In the genomic region with DNA sequence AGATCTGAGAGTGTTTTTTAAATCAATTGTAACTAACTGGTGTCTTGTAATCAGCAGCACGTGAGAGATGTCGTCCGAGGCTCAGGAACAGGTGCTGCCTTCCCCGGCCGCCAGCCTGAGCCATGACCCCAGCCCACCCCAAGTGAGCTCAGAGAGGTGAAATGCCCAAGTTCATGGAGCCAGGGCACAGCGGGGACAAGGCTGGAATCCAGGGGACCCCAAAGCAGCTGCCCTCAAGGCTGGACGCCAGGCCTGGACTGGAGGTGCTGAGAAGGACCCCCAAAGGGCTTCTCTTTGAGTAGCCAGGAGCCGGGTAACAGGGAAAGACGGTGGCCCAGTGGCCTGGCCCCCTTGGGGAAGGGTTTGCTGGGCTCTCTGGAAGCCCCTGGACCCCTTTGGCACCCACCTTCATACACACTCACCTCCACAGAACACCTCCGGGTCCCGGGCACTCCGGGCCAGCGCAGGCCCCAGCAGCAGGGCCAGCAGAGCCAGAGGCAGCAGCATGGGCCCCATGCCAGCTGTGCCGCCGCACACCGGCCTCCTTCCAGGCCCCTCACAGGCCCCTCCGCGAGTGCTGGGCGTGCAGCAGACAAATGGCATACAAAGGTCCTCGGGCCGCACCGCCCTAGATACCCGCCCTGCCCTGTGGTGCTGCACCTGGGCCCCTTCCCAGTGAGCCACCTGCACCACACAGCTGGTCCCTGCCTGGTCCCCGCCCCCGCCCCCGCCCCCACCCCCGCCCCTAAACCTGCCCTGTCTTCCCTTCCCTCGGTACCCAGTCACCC, we compare ENCODE assay signal across 20 cellular contexts. TPM values are rescaled to one million over a fixed set of nuclear protein-coding genes. Genes with fewer than 3 reads are reported as not detected.
DNase-seq lines count a peak whose midpoint lies in the region; ATAC-seq, FAIRE-seq and TF ChIP-seq lines count a peak whose summit lies in the region.
"Had no signal": no experiment of that assay in that cellular context is flagged by ENCODE, and none has a peak within 500 bp of the region (broad histone marks: within the 10 kb centered on the region; RNA-seq: fewer than 3 reads in every experiment).

No MANE protein-coding gene starts in this region.

- POLR2A ChIA-PET in HEK293 (lab: Yijun Ruan, JAX) = no interaction called here

- no peaks in the 10 kb centered on the region for H3K27me3 ChIP-seq in pancreas

- H3K4me3 Mint-ChIP-seq in glutamatergic neuron (ENCODE audit: unreplicated experiment) = peak overlapping the region; percentile 18
- H3K4me3 Mint-ChIP-seq: T-cell had no signal

- no peak overlapping the region for H3K27ac Mint-ChIP-seq in glutamatergic neuron (ENCODE audit: unreplicated experiment)
- H3K27ac Mint-ChIP-seq: T-cell had no signal

- no peak for FAIRE-seq in pancreas (lab: Jason Lieb, UNC)
- FAIRE-seq: A204.1, GM12878 had no signal

- intact Hi-C loops in pancreas (cut with DNase I) = no loop called here

- no peaks in the 10 kb centered on the region for H3K4me1 ChIP-seq in HEK293 (ENCODE audit: control insufficient read depth, insufficient read depth, low read length)
- no peaks in the 10 kb centered on the region for H3K4me1 ChIP-seq in pancreas

- no peaks in the 10 kb centered on the region for H3K36me3 Mint-ChIP-seq in glutamatergic neuron (ENCODE audit: unreplicated experiment)
- H3K36me3 Mint-ChIP-seq: T-cell had no signal

- H3K4me3 ChIP-seq in HEK293 (ENCODE audit: low read depth, low read length) = no peak overlapping the region
- H3K4me3 ChIP-seq in pancreas = no peak overlapping the region
- H3K4me3 ChIP-seq: GM12878, GM23248 had no signal

- no peak overlapping the region for H3K27ac ChIP-seq in HEK293 (ENCODE audit: extremely low read depth, low read depth, low read length)
- no peak overlapping the region for H3K27ac ChIP-seq in pancreas
- H3K27ac ChIP-seq: GM23248 had no signal

- H3K36me3 ChIP-seq in HEK293 (ENCODE audit: control insufficient read depth in 2 of 2, insufficient read depth in 1 of 2, low read length in 2 of 2) (no peaks in the 10 kb centered on the region), pancreas (no peaks in the 10 kb centered on the region)

- ATAC-seq in pancreas = peak; percentile 25 to 83 (median 55)
- no peak for ATAC-seq in GM18861 (IDR thresholded peaks at IDR 0.05; ENCODE audit: unreplicated experiment)
- ATAC-seq: GM12878, T-cell had no signal

- 50 to 56% methylated on average over 23 to 27 of the region's 28 CpGs for WGBS in pancreas, 2 donors

- CTCF ChIA-PET in HEK293 (lab: Yijun Ruan, JAX) = interaction anchor here (0.6 kb wide), 1 partner anchor 82 kb away, joined by 3 read pairs; no protein-coding TSS in a partner anchor

- H3K9me3 ChIP-seq in HEK293 (ENCODE audit: control insufficient read depth, insufficient read depth, low read depth, low read length) = no peaks in the 10 kb centered on the region
- no peaks in the 10 kb centered on the region for H3K9me3 ChIP-seq in pancreas

- no peak for TF ChIP-seq CTCF in HEK293 (tag by site-specific recombination; IDR thresholded peaks at IDR 0.05)
- no peak for TF ChIP-seq CTCF in glutamatergic neuron (IDR thresholded peaks at IDR 0.05; ENCODE audit: partially characterized antibody, unreplicated experiment)
- TF ChIP-seq CTCF in pancreas (IDR thresholded peaks at IDR 0.05) = no peak
- no peak for TF ChIP-seq CTCF in GM10266 (IDR thresholded peaks at IDR 0.05; ENCODE audit: control insufficient read depth, insufficient read depth, low read depth, missing control alignments)

- H3K9me3 Mint-ChIP-seq in glutamatergic neuron (ENCODE audit: unreplicated experiment) = peaks cover 4% of the 10 kb centered on the region
- H3K9me3 Mint-ChIP-seq: T-cell had no signal

- no peaks in the 10 kb centered on the region for H3K4me1 Mint-ChIP-seq in glutamatergic neuron (ENCODE audit: low read depth, unreplicated experiment)
- H3K4me1 Mint-ChIP-seq: T-cell had no signal

- H3K27me3 Mint-ChIP-seq in glutamatergic neuron (ENCODE audit: unreplicated experiment) = no peaks in the 10 kb centered on the region

- DNase-seq in NCI-H748 (lab: John Stamatoyannopoulos, UW; ENCODE audit: unreplicated experiment) (peak; percentile 18), NCI-H748 treated with DMSO at 0.1 percent for 48 hours (lab: John Stamatoyannopoulos, UW) (no peak), glutamatergic neuron (no peak), pancreas (peak in 5 of 6 donors; percentile 9 to 72 (median 24)), GM10266 (ENCODE audit: extremely low spot score) (no peak)
- no peak for DNase-seq in stimulated activated CD4-positive, alpha-beta T cell treated with anti-CD3 and anti-CD28 coated beads, Interleukin-1b, Interleukin-23, amount 100 ng/mL, for 48 hours
- DNase-seq: DMS79 treated with DMSO at 0.1 percent for 48 hours, GM23248, HCEC 1CT, Kasumi-1, NCI-H1694 treated with DMSO at 0.1 percent for 48 hours, NCI-H2081 treated with DMSO at 0.1 percent for 48 hours, NCI-H345, NCI-H524 treated with DMSO at 0.1 percent for 48 hours, T-cell had no signal

TF ChIP-seq in HEK293, 187 proteins besides CTCF, POLR2A, EP300 and RAD21:
- TF ChIP-seq, protein P1, sequence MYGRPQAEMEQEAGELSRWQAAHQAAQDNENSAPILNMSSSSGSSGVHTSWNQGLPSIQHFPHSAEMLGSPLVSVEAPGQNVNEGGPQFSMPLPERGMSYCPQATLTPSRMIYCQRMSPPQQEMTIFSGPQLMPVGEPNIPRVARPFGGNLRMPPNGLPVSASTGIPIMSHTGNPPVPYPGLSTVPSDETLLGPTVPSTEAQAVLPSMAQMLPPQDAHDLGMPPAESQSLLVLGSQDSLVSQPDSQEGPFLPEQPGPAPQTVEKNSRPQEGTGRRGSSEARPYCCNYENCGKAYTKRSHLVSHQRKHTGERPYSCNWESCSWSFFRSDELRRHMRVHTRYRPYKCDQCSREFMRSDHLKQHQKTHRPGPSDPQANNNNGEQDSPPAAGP (tag by site-specific recombination; IDR thresholded peaks at IDR 0.05) = no peak
- peak; percentile 21; the same call in 1 of the 2 replicates for TF ChIP-seq KLF1 (tag by site-specific recombination; IDR thresholded peaks at IDR 0.05)

RNA-seq across cellular contexts. Expression of a gene that starts 24.0 kb away (rescaled TPM):
- total RNA-seq in glutamatergic neuron (ENCODE audit: unreplicated experiment) (not detected), pancreas (not detected)
- not detected for polyA plus RNA-seq in pancreas
- total RNA-seq: GM12878, GM23248, MCF 10A, T-cell had no signal
- polyA plus RNA-seq: GM12878, GM23248 had no signal

Comparison
In these comparisons a context has a peak if more than half of its experiments do, and no peak if none do; other contexts are left out.
1. DNase-seq: peak in NCI-H748 (single experiment) and pancreas (5 of 6); none in NCI-H748 treated with DMSO at 0.1 percent for 48 hours (single experiment), glutamatergic neuron (single experiment), GM10266 (single experiment) and stimulated activated CD4-positive, alpha-beta T cell treated with anti-CD3 and anti-CD28 coated beads, Interleukin-1b, Interleukin-23, amount 100 ng/mL, for 48 hours (single experiment).